ENCODE assay signal across 2 cellular contexts in genomic region chr4:73606465-73606974, GRCh38.
TF ChIP-seq lines count a peak whose summit lies in the region.

No MANE protein-coding gene starts in this region.

TF ChIP-seq in GM23338, 12 proteins besides CTCF, POLR2A, EP300 and RAD21 (continued from another document):
- TF ChIP-seq ZNF331 (CRISPR knock-in tag; IDR thresholded peaks at IDR 0.05; ENCODE audit: low read depth) (no peak), EZH2 (IDR thresholded peaks at IDR 0.05; ENCODE audit: low read depth, unreplicated experiment) (no peak), CREB1 (CRISPR knock-in tag; IDR thresholded peaks at IDR 0.05; ENCODE audit: low read depth) (no peak), EZH2phosphoT487 (IDR thresholded peaks at IDR 0.05; ENCODE audit: unreplicated experiment) (no peak), ZNF462 (CRISPR knock-in tag; IDR thresholded peaks at IDR 0.05) (no peak), POLR2AphosphoS5 (IDR thresholded peaks at IDR 0.05; ENCODE audit: low read depth) (no peak)

TF ChIP-seq in GM12878, 131 proteins besides CTCF, POLR2A, EP300 and RAD21 (continued from another document and continues in another):
- TF ChIP-seq CUX1 (IDR thresholded peaks at IDR 0.05; ENCODE audit: insufficient replicate concordance, low read depth, low read length) (peak; percentile 49), RUNX3 (IDR thresholded peaks at IDR 0.05; ENCODE audit: low read length) (peak; percentile 83), MLLT1 (IDR thresholded peaks at IDR 0.05) (peak; percentile 42), RAD51 (IDR thresholded peaks at IDR 0.05) (no peak; the same call in 1 of the 2 replicates), LARP7 (IDR thresholded peaks at IDR 0.05) (no peak), NFIC (IDR thresholded peaks at IDR 0.05; ENCODE audit: low read depth, low read length) (peak; percentile 38; the same call in 1 of the 2 replicates), ATF7 (IDR thresholded peaks at IDR 0.05; ENCODE audit: low read depth) (peak; percentile 79), SMC3 (IDR thresholded peaks at IDR 0.05; ENCODE audit: borderline replicate concordance, low read length) (no peak; the same call in 1 of the 2 replicates), BHLHE40 (IDR thresholded peaks at IDR 0.05; ENCODE audit: borderline replicate concordance in 1 of 2, low read depth in 2 of 2, low read length in 1 of 2) (0 out of 4 replicates have a peak, but pooled peaks of 1 of the 2 experiments have one; percentile 29), E2F4 (IDR thresholded peaks at IDR 0.05; ENCODE audit: low read depth, low read length) (no peak), ZBTB40 (IDR thresholded peaks at IDR 0.05; ENCODE audit: borderline replicate concordance) (no peak), EZH2 (IDR thresholded peaks at IDR 0.05; ENCODE audit: borderline replicate concordance, control insufficient read depth, low read depth, low read length) (no peak), GATAD2B (conservative IDR thresholded peaks at IDR 0.05; ENCODE audit: low read depth) (peak; percentile 72), YY1 (IDR thresholded peaks at IDR 0.05; ENCODE audit: low read depth, low read length) (no peak), TCF3 (IDR thresholded peaks at IDR 0.05; ENCODE audit: borderline replicate concordance, insufficient read depth, low read depth, low read length) (no peak), RBBP5 (conservative IDR thresholded peaks at IDR 0.05) (no peak), NBN (IDR thresholded peaks at IDR 0.05) (peak; percentile 60), ZNF384 (IDR thresholded peaks at IDR 0.05; ENCODE audit: borderline replicate concordance, low read depth, low read length) (peak; percentile 97), RFX5 (IDR thresholded peaks at IDR 0.05; ENCODE audit: low read depth, low read length) (no peak), PAX5 (IDR thresholded peaks at IDR 0.05; ENCODE audit: borderline replicate concordance, low read depth, low read length) (peak; percentile 32; the same call in 1 of the 2 replicates), MEF2A (IDR thresholded peaks at IDR 0.05; ENCODE audit: insufficient read depth, low read depth, low read length) (no peak), HDAC6 (IDR thresholded peaks at IDR 0.05; ENCODE audit: unreplicated experiment) (no peak), BACH1 (IDR thresholded peaks at IDR 0.05; ENCODE audit: borderline replicate concordance) (0 out of 2 replicates have a peak, but pooled peaks have one; percentile 25), RELB (IDR thresholded peaks at IDR 0.05; ENCODE audit: low read depth) (peak; percentile 90), BMI1 (IDR thresholded peaks at IDR 0.05; ENCODE audit: borderline replicate concordance) (peak; percentile 38; the same call in 1 of the 2 replicates), SPI1 (IDR thresholded peaks at IDR 0.05; ENCODE audit: borderline replicate concordance, insufficient read depth, low read depth, low read length) (peak; percentile 88), ZNF687 (IDR thresholded peaks at IDR 0.05) (peak; percentile 73; the same call in 1 of the 2 replicates), RB1 (IDR thresholded peaks at IDR 0.05; ENCODE audit: borderline replicate concordance) (peak; percentile 13; the same call in 1 of the 2 replicates), MEF2B (IDR thresholded peaks at IDR 0.05; ENCODE audit: partially characterized antibody, poor library complexity, severe bottlenecking) (peak; percentile 90), IRF4 (IDR thresholded peaks at IDR 0.05; ENCODE audit: low read depth, low read length) (peak; percentile 26; the same call in 1 of the 2 replicates), CHD1 (IDR thresholded peaks at IDR 0.05; ENCODE audit: low read depth, low read length) (no peak), KLF5 (IDR thresholded peaks at IDR 0.05; ENCODE audit: partially characterized antibody) (peak; percentile 76), MTA2 (IDR thresholded peaks at IDR 0.05; ENCODE audit: low read depth) (peak; percentile 95), NFXL1 (IDR thresholded peaks at IDR 0.05; ENCODE audit: borderline replicate concordance) (no peak), IKZF2 (IDR thresholded peaks at IDR 0.05) (peak; percentile 91 to 92)
